Comparison of ENCODE assay signal across 20 cellular contexts in genomic region chr6:89400050-89400449, GRCh38.
"Had no signal": no experiment of that assay in that cellular context is flagged by ENCODE, and none has a peak within 500 bp of the region (broad histone marks: within the 10 kb centered on the region; RNA-seq: fewer than 3 reads in every experiment).

No MANE protein-coding gene starts in this region.

- DNase-seq: heart right ventricle; islet precursor cell; lower lobe of right lung; mammary epithelial cell; mesenchymal stem cell; naive thymus-derived CD8-positive, alpha-beta T cell; occipital lobe; stimulated activated CD4-positive, alpha-beta T cell treated with anti-CD3 and anti-CD28 coated beads, Interleukin-4, amount 100 ng/mL, for 24 hours; stimulated activated naive CD4-positive, alpha-beta T cell treated with Interleukin-2 at 50 U/mL for 16 hours; stimulated activated naive CD8-positive, alpha-beta T cell treated with anti-CD3 and anti-CD28 coated beads, Interleukin-15, amount 100 ng/mL, for 72 hours; tibial artery; trophoblast cell; upper lobe of right lung had no signal

- H3K4me1 ChIP-seq: parathyroid adenoma, tibial artery, upper lobe of right lung had no signal

- H3K9me3 ChIP-seq: heart right ventricle, lower lobe of right lung, right atrium auricular region, thoracic aorta, tibial artery, upper lobe of right lung had no signal

- H3K27me3 ChIP-seq: heart right ventricle, hepatocyte, right atrium auricular region, tibial artery, upper lobe of right lung had no signal

- ATAC-seq: lower lobe of right lung; naive thymus-derived CD8-positive, alpha-beta T cell; sciatic nerve; stimulated activated memory B cell treated with anti-CD40 and anti-IgM and Interleukin-4, amounts not matched to agents 10 μg/mL and 1 μg/mL and 100 μg/mL, for 72 hours; stimulated activated naive CD8-positive, alpha-beta T cell treated with anti-CD3 and anti-CD28 coated beads, Interleukin-15, amount 100 ng/mL, for 72 hours had no signal

- H3K27ac ChIP-seq: heart right ventricle, hepatocyte, lower lobe of right lung, parathyroid adenoma, right atrium auricular region, skin epidermis, thoracic aorta, tibial artery, upper lobe of right lung had no signal

- H3K36me3 ChIP-seq: heart right ventricle, lower lobe of right lung, right atrium auricular region, thoracic aorta, tibial artery, upper lobe of right lung had no signal

- H3K4me3 ChIP-seq: heart right ventricle, hepatocyte, lower lobe of right lung, right atrium auricular region, skin epidermis, thoracic aorta, tibial artery, upper lobe of right lung had no signal
